8 cellular contexts compared by ENCODE assay signal in genomic region chr6:26554669-26555504, GRCh38. TPM values are rescaled to one million over a fixed set of nuclear protein-coding genes. Genes with fewer than 3 reads are reported as not detected.
A peak's percentile ranks its signal among the peaks of the same experiment; 100 is the strongest.
DNase-seq lines count a peak whose midpoint lies in the region; ATAC-seq and TF ChIP-seq lines count a peak whose summit lies in the region.

No MANE protein-coding gene starts in this region.

- H3K27ac Mint-ChIP-seq in activated T-cell treated with anti-CD3 and anti-CD28 coated beads, Interleukin-2, amount 50 U/mL, for 72 hours, result no peak overlapping the region

- TF ChIP-seq POLR2A in ovary (IDR thresholded peaks at IDR 0.05), result no peak

- H3K4me3 ChIP-seq in PC-9 (peak overlapping the region; percentile 69), ovary (peak overlapping the region; percentile 46)

- intact Hi-C loops in PC-9 (cut with micrococcal nuclease; ENCODE audit: unreplicated experiment) (loop anchor here (1.0 to 5.0 kb wide), 3 partner anchors 34 to 243 kb away; no protein-coding TSS in a partner anchor), ovary (cut with DNase I) (loop anchor here in 2 of 4 donors (1.0 to 10.0 kb wide), 2 partner anchors 33 to 920 kb away; partner anchors contain the start of gene ZNF184 (in 1 of the 2))

- H3K27ac ChIP-seq in PC-9 (peak overlapping the region; percentile 60), foreskin keratinocyte (peak overlapping the region; percentile 16), ovary (peak overlapping the region; percentile 38 to 72)

- no peaks in the 10 kb centered on the region for H3K9me2 ChIP-seq in PC-9 (ENCODE audit: insufficient read depth)

- no peaks in the 10 kb centered on the region for H3K27me3 Mint-ChIP-seq in activated T-cell treated with anti-CD3 and anti-CD28 coated beads, Interleukin-2, amount 50 U/mL, for 72 hours (ENCODE audit: low read depth)

- H2AFZ ChIP-seq in PC-9, result peak overlapping the region; percentile 77

- ATAC-seq in HG02759 (IDR thresholded peaks at IDR 0.05; ENCODE audit: unreplicated experiment) (peak; percentile 27), foreskin keratinocyte (peak; percentile 5), GM19328 (IDR thresholded peaks at IDR 0.05; ENCODE audit: unreplicated experiment) (no peak), HG02623 (IDR thresholded peaks at IDR 0.05; ENCODE audit: unreplicated experiment) (no peak)
- peak; percentile 18 to 28 for ATAC-seq in activated T-cell treated with anti-CD3 and anti-CD28 coated beads, Interleukin-2, amount 50 U/mL, for 72 hours (replicated peaks in 1 of 2)

- no peaks in the 10 kb centered on the region for H3K79me2 ChIP-seq in PC-9 (ENCODE audit: low read depth)

- BruUV-seq in PC-9 (replicated peaks; lab: Mats Ljungman, UMichigan), result no TSS peak

- H4K20me1 ChIP-seq in PC-9 (ENCODE audit: insufficient read depth), result no peaks in the 10 kb centered on the region

- DNase-seq in COLO668 (lab: John Stamatoyannopoulos, UW; ENCODE audit: unreplicated experiment), result peak; percentile 14
- peak; percentile 64 to 68 for DNase-seq in PC-9
- peak; percentile 51 to 65 for DNase-seq in activated T-cell treated with anti-CD3 and anti-CD28 coated beads, Interleukin-2, amount 50 U/mL, for 72 hours
- DNase-seq in foreskin keratinocyte, result peak; percentile 50 to 76
- peak in 4 of 5 donors; percentile 49 to 62 (median 56) for DNase-seq in ovary

- H3K27me3 ChIP-seq in PC-9 (ENCODE audit: insufficient read depth, low read depth), result no peaks in the 10 kb centered on the region
- H3K27me3 ChIP-seq in foreskin keratinocyte, result no peaks in the 10 kb centered on the region
- H3K27me3 ChIP-seq in ovary, result no peaks in the 10 kb centered on the region

- CTCF ChIA-PET in PC-9 (lab: Charles Lee), result interaction anchor here (0.6 to 0.7 kb wide), 3 partner anchors 213 to 241 kb away, joined by 3 to 4 read pairs (median 3); no protein-coding TSS in a partner anchor

- H3K4me1 ChIP-seq in PC-9 (replicated peaks; ENCODE audit: insufficient read depth), result peaks cover 31% of the 10 kb centered on the region
- no peaks in the 10 kb centered on the region for H3K4me1 ChIP-seq in foreskin keratinocyte
- H3K4me1 ChIP-seq in ovary (ENCODE audit: insufficient read depth), result peaks cover 3% of the 10 kb centered on the region

- H3K4me1 Mint-ChIP-seq in activated T-cell treated with anti-CD3 and anti-CD28 coated beads, Interleukin-2, amount 50 U/mL, for 72 hours (ENCODE audit: low read depth), result peaks cover 18% of the 10 kb centered on the region

- H3K36me3 Mint-ChIP-seq in activated T-cell treated with anti-CD3 and anti-CD28 coated beads, Interleukin-2, amount 50 U/mL, for 72 hours (ENCODE audit: insufficient read depth in 2 of 2), result no peaks in the 10 kb centered on the region

- no peak for TF ChIP-seq CTCF in PC-9 (conservative IDR thresholded peaks at IDR 0.05)
- TF ChIP-seq CTCF in foreskin keratinocyte (conservative IDR thresholded peaks at IDR 0.05), result no peak
- no peak for TF ChIP-seq CTCF in ovary (IDR thresholded peaks at IDR 0.05)

- H3K9me3 Mint-ChIP-seq in activated T-cell treated with anti-CD3 and anti-CD28 coated beads, Interleukin-2, amount 50 U/mL, for 72 hours, result no peaks in the 10 kb centered on the region

- peaks cover 56% of the 10 kb centered on the region for H3F3A ChIP-seq in PC-9 (ENCODE audit: insufficient read depth, low read depth)

- peak overlapping the region in 1 of 2 donors; percentile 88 for H3K4me3 Mint-ChIP-seq in activated T-cell treated with anti-CD3 and anti-CD28 coated beads, Interleukin-2, amount 50 U/mL, for 72 hours

- H3K9me3 ChIP-seq in PC-9 (ENCODE audit: insufficient read depth, low read depth), result no peaks in the 10 kb centered on the region
- no peaks in the 10 kb centered on the region for H3K9me3 ChIP-seq in ovary

- 5 to 9% (median 9%) methylated on average over 27 of the region's 27 CpGs for WGBS in ovary, 3 donors

- no peak for TF ChIP-seq EP300 in ovary (IDR thresholded peaks at IDR 0.05)

- H3K4me2 ChIP-seq in PC-9, result peak overlapping the region; percentile 84

- POLR2A ChIA-PET in PC-9 (lab: Charles Lee; ENCODE audit: unreplicated experiment), result interaction anchor here (0.5 to 0.7 kb wide), 3 partner anchors 33 to 355 kb away, joined by 3 to 7 read pairs (median 3); a partner anchor contains a TSS

- H3K36me3 ChIP-seq in PC-9 (ENCODE audit: low read depth), result no peaks in the 10 kb centered on the region
- no peaks in the 10 kb centered on the region for H3K36me3 ChIP-seq in ovary

RNA-seq across cellular contexts. Expression of gene HMGN4, which starts 16.7 kb away (rescaled TPM):
- total RNA-seq in PC-9 (2021) (86.9 and 90.5 TPM in 2 replicates), foreskin keratinocyte (71.0 and 77.1 TPM in 2 replicates), ovary (10 to 100 TPM; 48.6 to 78.9 (median 58.4) TPM)
- 10 to 100 TPM; 84.7 to 90.9 TPM for total RNA-seq in activated T-cell treated with anti-CD3 and anti-CD28 coated beads, Interleukin-2, amount 50 U/mL, for 72 hours
- polyA plus RNA-seq in foreskin keratinocyte (35.9 and 43.7 TPM in 2 replicates), ovary (10 to 100 TPM; 53.5 to 69.7 TPM)

RNA-seq across cellular contexts. Expression of gene ABT1, which starts 41.9 kb away (rescaled TPM):
- 16.8 and 19.5 TPM in 2 replicates for total RNA-seq in PC-9 (2021)
- 10 to 100 TPM; 20.9 to 21.8 TPM for total RNA-seq in activated T-cell treated with anti-CD3 and anti-CD28 coated beads, Interleukin-2, amount 50 U/mL, for 72 hours
- total RNA-seq in foreskin keratinocyte, result 21.0 and 22.2 TPM in 2 replicates
- polyA plus RNA-seq in foreskin keratinocyte, result 21.1 and 22.5 TPM in 2 replicates
- total RNA-seq in ovary, result 10 to 100 TPM; 10.9 to 17.5 (median 15.5) TPM
- polyA plus RNA-seq in ovary, result 10 to 100 TPM in 1 of 2 donors, 1 to 10 TPM in 1; 8.5 to 18.2 TPM

RNA-seq across cellular contexts. Expression of gene BTN1A1, which starts 54.8 kb away (rescaled TPM):
- total RNA-seq in PC-9 (2021) (not detected in 2 replicates), foreskin keratinocyte (not detected in 2 replicates), ovary (not detected)
- under 1 TPM in 1 of 2 donors, not detected in 1; 0.10 TPM for total RNA-seq in activated T-cell treated with anti-CD3 and anti-CD28 coated beads, Interleukin-2, amount 50 U/mL, for 72 hours
- polyA plus RNA-seq in foreskin keratinocyte (not detected in 2 replicates), ovary (under 1 TPM; 0.02 to 0.05 TPM)

Comparison
In these comparisons a context has a peak if more than half of its experiments do, and no peak if none do; other contexts are left out.
1. DNase-seq: peak in every context shown above with its lines; median percentile 66 in PC-9; 63 in foreskin keratinocyte; 58 in activated T-cell treated with anti-CD3 and anti-CD28 coated beads, Interleukin-2, amount 50 U/mL, for 72 hours; 56 in ovary; 14 in COLO668.
2. ATAC-seq: peak in HG02759 (single experiment), activated T-cell treated with anti-CD3 and anti-CD28 coated beads, Interleukin-2, amount 50 U/mL, for 72 hours (2 of 2) and foreskin keratinocyte (single experiment); none in GM19328 (single experiment) and HG02623 (single experiment).
3. Peak in every context shown above with its lines, with median percentiles within 50 percentile points of each other: H3K27ac ChIP-seq.